18 cellular contexts compared by ENCODE assay signal in genomic region chr2:72971036-72971435, GRCh38. TPM values are rescaled to one million over a fixed set of nuclear protein-coding genes. Genes with fewer than 3 reads are reported as not detected.
DNase-seq lines count a peak whose midpoint lies in the region; FAIRE-seq and TF ChIP-seq lines count a peak whose summit lies in the region.
"Had no signal": no experiment of that assay in that cellular context is flagged by ENCODE, and none has a peak within 500 bp of the region (broad histone marks: within the 10 kb centered on the region; RNA-seq: fewer than 3 reads in every experiment).

No MANE protein-coding gene starts in this region.

- POLR2A ChIA-PET in H1 (lab: Charles Lee; ENCODE audit: partially characterized antibody) = interaction anchor here (1.3 kb wide), 1 partner anchor 34 kb away, joined by 3 read pairs; no protein-coding TSS in a partner anchor

- no peak for TF ChIP-seq POLR2A in H1 (IDR thresholded peaks at IDR 0.05; ENCODE audit: control extremely low read depth in 1 of 2, low read depth in 2 of 2, low read length in 2 of 2)

- H4K8ac ChIP-seq in H1 (ENCODE audit: extremely low read depth, insufficient read depth, low read length) = no peak overlapping the region
- H4K8ac ChIP-seq in neuronal stem cell (ENCODE audit: low read depth, low read length) = no peak overlapping the region

- H3K27ac ChIP-seq in BLaER1 (no peak overlapping the region), H1 (ENCODE audit: low read depth, low read length) (no peak overlapping the region), neuronal stem cell (replicated peaks; ENCODE audit: low read length) (no peak overlapping the region)
- H3K27ac ChIP-seq in BLaER1 treated with 17β-estradiol and CSF1 and Interleukin-3, amounts not matched to agents 10 nM and 100 nM = no peak overlapping the region; a peak in 1 of 22 replicates

- H4K20me1 ChIP-seq in BLaER1 (0 out of 2 replicates have a peak, but pooled peaks cover 7% of the 10 kb centered on the region), H1 (replicated peaks in 1 of 2; ENCODE audit: control insufficient read depth in 1 of 2, insufficient read depth in 2 of 2, low read length in 2 of 2) (no peaks in the 10 kb centered on the region)
- peaks cover 0 to 59% (median 0%) of the 10 kb centered on the region in 11 experiments; a peak in 7 of 22 replicates for H4K20me1 ChIP-seq in BLaER1 treated with 17β-estradiol and CSF1 and Interleukin-3, amounts not matched to agents 10 nM and 100 nM

- H2BK120ac ChIP-seq in H1 (replicated peaks; ENCODE audit: low read depth, low read length) = no peak overlapping the region
- H2BK120ac ChIP-seq in neuronal stem cell (ENCODE audit: low read depth, low read length) = peak overlapping the region; percentile 92

- H3K9ac ChIP-seq in BLaER1 (no peak overlapping the region), H1 (replicated peaks in 1 of 4; ENCODE audit: extremely low read depth in 1 of 4, low read depth in 3 of 4, low read length in 3 of 4) (no peak overlapping the region), neuronal stem cell (ENCODE audit: low read depth, low read length, poor library complexity) (no peak overlapping the region)
- peak overlapping the region in 2 of 11 experiments; percentile 8 to 33; a peak in 2 of 22 replicates for H3K9ac ChIP-seq in BLaER1 treated with 17β-estradiol and CSF1 and Interleukin-3, amounts not matched to agents 10 nM and 100 nM

- H3K36me3 ChIP-seq in BLaER1 = no peaks in the 10 kb centered on the region
- H3K36me3 ChIP-seq in BLaER1 treated with 17β-estradiol and CSF1 and Interleukin-3, amounts not matched to agents 10 nM and 100 nM = no peaks in the 10 kb centered on the region
- H3K36me3 ChIP-seq in H1 (ENCODE audit: control insufficient read depth in 2 of 4, insufficient read depth in 4 of 4, low read length in 3 of 4) = no peaks in the 10 kb centered on the region
- H3K36me3 ChIP-seq in neuronal stem cell (replicated peaks in 1 of 2; ENCODE audit: control insufficient read depth in 2 of 2, insufficient read depth in 2 of 2, low read length in 2 of 2) = no peaks in the 10 kb centered on the region
- H3K36me3 ChIP-seq: BE2C, HAP-1 had no signal

- H2AFZ ChIP-seq in H1 (ENCODE audit: low read length) = no peak overlapping the region
- no peak overlapping the region for H2AFZ ChIP-seq in neuronal stem cell (ENCODE audit: low read length)

- no peaks in the 10 kb centered on the region for H3K23me2 ChIP-seq in H1 (ENCODE audit: low read depth, low read length)

- no peaks in the 10 kb centered on the region for H3K79me1 ChIP-seq in H1 (ENCODE audit: low read depth, low read length)
- H3K79me1 ChIP-seq in neuronal stem cell (ENCODE audit: low read depth, low read length) = no peaks in the 10 kb centered on the region

- H2BK5ac ChIP-seq in H1 (ENCODE audit: low read depth, low read length) (no peak overlapping the region), neuronal stem cell (ENCODE audit: low read length) (no peak overlapping the region)

- H3K4me1 ChIP-seq in BLaER1 = peaks cover 73% of the 10 kb centered on the region
- H3K4me1 ChIP-seq in BLaER1 treated with 17β-estradiol and CSF1 and Interleukin-3, amounts not matched to agents 10 nM and 100 nM = peaks cover 22 to 77% (median 71%) of the 10 kb centered on the region in 10 experiments
- H3K4me1 ChIP-seq in H1 (replicated peaks in 1 of 4; ENCODE audit: control insufficient read depth in 3 of 4, insufficient read depth in 4 of 4, low read length in 3 of 4) = peaks cover 5 to 21% (median 17%) of the 10 kb centered on the region in 4 experiments
- H3K4me1 ChIP-seq in neuronal stem cell (ENCODE audit: control insufficient read depth in 2 of 2, insufficient read depth in 1 of 2, low read depth in 1 of 2, low read length in 2 of 2) = peaks cover 0 to 11% of the 10 kb centered on the region in 2 donors
- H3K4me1 ChIP-seq: BE2C, HAP-1 had no signal

- H3K9me3 ChIP-seq in BLaER1 (no peaks in the 10 kb centered on the region), H1 (ENCODE audit: insufficient read depth in 2 of 2, low read depth in 1 of 2, low read length in 1 of 2) (no peaks in the 10 kb centered on the region), neuronal stem cell (replicated peaks in 1 of 2; ENCODE audit: control insufficient read depth in 2 of 2, insufficient read depth in 1 of 2, low read depth in 1 of 2, low read length in 2 of 2) (no peaks in the 10 kb centered on the region)
- H3K9me3 ChIP-seq in BLaER1 treated with 17β-estradiol and CSF1 and Interleukin-3, amounts not matched to agents 10 nM and 100 nM (replicated peaks in 1 of 11) = no peaks in the 10 kb centered on the region
- H3K9me3 ChIP-seq: BE2C, HAP-1 had no signal

- H3K79me2 ChIP-seq in H1 (ENCODE audit: control insufficient read depth in 1 of 2, insufficient read depth in 2 of 2, low read length in 2 of 2) = no peaks in the 10 kb centered on the region

- no peak for TF ChIP-seq RAD21 in H1 (IDR thresholded peaks at IDR 0.05 in 1 of 2, conservative IDR thresholded peaks at IDR 0.05 in 1 of 2; ENCODE audit: low read depth in 2 of 2, low read length in 2 of 2)

- H3K18ac ChIP-seq in H1 (ENCODE audit: extremely low read depth, low read length) (no peak overlapping the region), neuronal stem cell (ENCODE audit: low read length) (no peak overlapping the region)

- H4K5ac ChIP-seq in H1 (ENCODE audit: insufficient read length, low read depth, low read length) = no peak overlapping the region

- H3K27me3 ChIP-seq in BLaER1 (no peaks in the 10 kb centered on the region), H1 (replicated peaks in 1 of 4; ENCODE audit: control insufficient read depth in 3 of 4, extremely low read depth in 1 of 4, insufficient read depth in 3 of 4, low read length in 3 of 4) (no peaks in the 10 kb centered on the region; a peak in 1 of 7 replicates), neuronal stem cell (ENCODE audit: control insufficient read depth in 3 of 3, insufficient read depth in 3 of 3, low read depth in 1 of 3, low read length in 3 of 3) (peaks cover 0 to 7% (median 0%) of the 10 kb centered on the region in 3 experiments)
- peaks cover 0 to 11% (median 0%) of the 10 kb centered on the region in 11 experiments; a peak in 1 of 22 replicates for H3K27me3 ChIP-seq in BLaER1 treated with 17β-estradiol and CSF1 and Interleukin-3, amounts not matched to agents 10 nM and 100 nM
- H3K27me3 ChIP-seq: BE2C had no signal

- H3K4me2 ChIP-seq in BLaER1 = peak overlapping the region; percentile 86
- peak overlapping the region in 9 of 11 experiments; percentile 25 to 94 (median 81); a peak in 17 of 22 replicates for H3K4me2 ChIP-seq in BLaER1 treated with 17β-estradiol and CSF1 and Interleukin-3, amounts not matched to agents 10 nM and 100 nM
- H3K4me2 ChIP-seq in H1 (ENCODE audit: insufficient read depth in 1 of 2, low read depth in 2 of 2, low read length in 2 of 2) = no peak overlapping the region
- no peak overlapping the region for H3K4me2 ChIP-seq in neuronal stem cell (ENCODE audit: insufficient read depth, low read length, poor library complexity, severe bottlenecking)

- H3K4me3 ChIP-seq in BLaER1 (no peak overlapping the region), H1 (ENCODE audit: extremely low read depth in 1 of 4, insufficient read depth in 2 of 4, low read depth in 3 of 4, low read length in 4 of 4) (no peak overlapping the region), neuronal stem cell (ENCODE audit: low read length in 2 of 2) (no peak overlapping the region)
- H3K4me3 ChIP-seq in BLaER1 treated with 17β-estradiol and CSF1 and Interleukin-3, amounts not matched to agents 10 nM and 100 nM = no peak overlapping the region
- H3K4me3 ChIP-seq: GM12878, HAP-1 had no signal

- no peak for TF ChIP-seq EP300 in H1 (IDR thresholded peaks at IDR 0.05; ENCODE audit: borderline replicate concordance in 1 of 2, low read depth in 2 of 2, low read length in 2 of 2)

- H2BK15ac ChIP-seq in H1 (ENCODE audit: low read length) = no peak overlapping the region
- H2BK15ac ChIP-seq in neuronal stem cell (ENCODE audit: low read length) = peak overlapping the region; percentile 74

- peak overlapping the region; percentile 94; the same call in 1 of the 2 replicates for H2BK12ac ChIP-seq in H1 (ENCODE audit: low read depth, low read length)
- no peak overlapping the region for H2BK12ac ChIP-seq in neuronal stem cell (ENCODE audit: low read length)

- no peak overlapping the region for H3K23ac ChIP-seq in H1 (ENCODE audit: insufficient read length)
- peak overlapping the region; percentile 12 for H3K23ac ChIP-seq in neuronal stem cell (ENCODE audit: low read depth, low read length, poor library complexity)

- no peak for TF ChIP-seq CTCF in H1 (IDR thresholded peaks at IDR 0.05; ENCODE audit: control extremely low read depth in 1 of 3, insufficient read depth in 1 of 3, low read depth in 1 of 3, low read length in 3 of 3)

- WGBS in H1 (ENCODE audit: extremely low coverage in 1 of 2, insufficient coverage in 1 of 2, insufficient read length in 1 of 2, insufficient replicate concordance in 2 of 2, low coverage in 1 of 2, low lambda C conversion rate in 2 of 2, missing lambda C conversion rate in 1 of 2), 2 experiments = 87% methylated on average over 7 of the region's 7 CpGs; no CpG with 5 or more reads in 1 of the 2 experiments
- no CpG with 5 or more reads among the region's 7 CpGs for WGBS in neuronal stem cell (ENCODE audit: extremely low coverage in 2 of 2, insufficient read length in 2 of 2, insufficient replicate concordance in 1 of 2), 2 donors

- no peak overlapping the region for H4K91ac ChIP-seq in H1 (replicated peaks; ENCODE audit: insufficient read length, low read length)
- no peak overlapping the region for H4K91ac ChIP-seq in neuronal stem cell (ENCODE audit: low read depth, low read length, poor library complexity)

- no peak overlapping the region for H2BK20ac ChIP-seq in H1 (ENCODE audit: low read length)

- H3K56ac ChIP-seq in H1 (replicated peaks; ENCODE audit: insufficient read length, low read depth, low read length) = no peak overlapping the region

- CTCF ChIA-PET in H1 (lab: Charles Lee; ENCODE audit: partially characterized antibody) = interaction anchor here (0.6 to 11.9 kb wide), 18 partner anchors 8 to 206 kb away, joined by 3 to 166 read pairs (median 4); no protein-coding TSS in a partner anchor

- FAIRE-seq in H1 (lab: Jason Lieb, UNC) = no peak
- FAIRE-seq: A204.1, GM12878 had no signal

- no peak overlapping the region for H3K14ac ChIP-seq in H1 (ENCODE audit: insufficient read length)
- no peak overlapping the region for H3K14ac ChIP-seq in neuronal stem cell (ENCODE audit: low read length)

- H2AK5ac ChIP-seq in H1 (ENCODE audit: low read depth, low read length) (no peak overlapping the region), neuronal stem cell (ENCODE audit: low read depth, low read length) (peak overlapping the region; percentile 78)

- DNase-seq in H1 (ENCODE audit: low read depth in 1 of 2, low spot score in 2 of 2) (no peak), neuronal stem cell (ENCODE audit: low spot score) (no peak), NCI-H82 (lab: John Stamatoyannopoulos, UW) (no peak), amygdala (lab: John Stamatoyannopoulos, UW) (no peak), cerebellum (ENCODE audit: low spot score) (no peak)
- DNase-seq: ACHN, BE2C, DMS153, DMS79, GDM1 had no signal

- H3K4ac ChIP-seq in H1 (replicated peaks; ENCODE audit: insufficient read length, low read depth, low read length) (no peak overlapping the region), neuronal stem cell (ENCODE audit: low read length) (no peak overlapping the region)

RNA-seq across cellular contexts. Expression of gene EMX1, which starts 53.7 kb away (rescaled TPM):
- 4.8 and 4.9 TPM in 2 replicates for total RNA-seq in H1 (2021; fragmentation: NEBNext Ultra II Directional; extraction: Animal tissue kit (Norgen Biotek cat#: 25700))
- polyA plus RNA-seq in H1 (2011; rRNA removed) = 2.4 and 3.3 TPM in 2 replicates
- 2.8 TPM for polyA plus RNA-seq in H1 (2011; cell fraction: cytosol; rRNA removed)
- polyA plus RNA-seq in H1 (2011; cell fraction: nucleus; rRNA removed) = 3.5 TPM
- 2.2 to 3.8 TPM (median 3.0 TPM) in 4 replicates for polyA plus RNA-seq in H1 (2012, experiment 1 of 2)
- 1.8 TPM for polyA plus RNA-seq in H1 (2012, experiment 2 of 2)
- 3.2 TPM for polyA plus RNA-seq in H1 (2013, experiment 1 of 2)
- 3.2 TPM for polyA plus RNA-seq in H1 (2013, experiment 2 of 2)
- polyA minus RNA-seq in H1 (2011; rRNA and poly(A)+ RNA removed) = 1.1 and 2.1 TPM in 2 replicates
- 3.4 TPM for polyA minus RNA-seq in H1 (2011; cell fraction: cytosol; rRNA and poly(A)+ RNA removed)
- polyA minus RNA-seq in H1 (2011; cell fraction: nucleus; rRNA and poly(A)+ RNA removed) = 3.5 TPM
- 29.5 TPM for polyA plus RNA-seq in neuronal stem cell (2013, experiment 1 of 2)
- polyA plus RNA-seq in neuronal stem cell (2013, experiment 2 of 2) = 28.8 TPM
- not detected for total RNA-seq in cerebellum
- total RNA-seq: CD4-positive, alpha-beta memory T cell; H4 had no signal
- polyA plus RNA-seq: CD14-positive monocyte; CD4-positive, alpha-beta memory T cell had no signal

Comparison
In these comparisons a context has a peak if more than half of its experiments do, and no peak if none do; other contexts are left out.
1. H3K4me2 ChIP-seq: peak in BLaER1 (single experiment) and BLaER1 treated with 17β-estradiol and CSF1 and Interleukin-3, amounts not matched to agents 10 nM and 100 nM (9 of 11); none in H1 (0 of 2) and neuronal stem cell (single experiment).